ENCODE assay signal across 11 cellular contexts in genomic region chr5:14331377-14331776, GRCh38.
DNase-seq lines count a peak whose midpoint lies in the region; ATAC-seq and TF ChIP-seq lines count a peak whose summit lies in the region.
"Had no signal": no experiment of that assay in that cellular context is flagged by ENCODE, and none has a peak within 500 bp of the region (broad histone marks: within the 10 kb centered on the region; RNA-seq: fewer than 3 reads in every experiment).

No MANE protein-coding gene starts in this region.

- 97% methylated on average over 3 of the region's 3 CpGs for WGBS in hepatocyte (ENCODE audit: low lambda C conversion rate, missing lambda C conversion rate)

- peak; percentile 60 for ATAC-seq in GM21447 (IDR thresholded peaks at IDR 0.05; ENCODE audit: unreplicated experiment)
- ATAC-seq in HG03565 (IDR thresholded peaks at IDR 0.05; ENCODE audit: unreplicated experiment): peak; percentile 72
- ATAC-seq in effector memory CD8-positive, alpha-beta T cell (replicated peaks): peak; percentile 29

- H3K36me3 ChIP-seq in hepatocyte (replicated peaks; ENCODE audit: insufficient read depth, low read depth): no peaks in the 10 kb centered on the region

- H3K27ac Mint-ChIP-seq in effector memory CD8-positive, alpha-beta T cell: peak overlapping the region in 1 of 2 donors; percentile 14

- H3K36me3 Mint-ChIP-seq in effector memory CD8-positive, alpha-beta T cell (ENCODE audit: insufficient read depth): no peaks in the 10 kb centered on the region

- TF ChIP-seq CTCF in hepatocyte (IDR thresholded peaks at IDR 0.05; ENCODE audit: poor library complexity) (no peak), GM20000 (IDR thresholded peaks at IDR 0.05; ENCODE audit: extremely low read depth, missing control alignments) (no peak)

- no peaks in the 10 kb centered on the region for H3K27me3 ChIP-seq in hepatocyte

- no peaks in the 10 kb centered on the region for H3K4me1 ChIP-seq in hepatocyte (ENCODE audit: insufficient read depth)

- H4K20me1 ChIP-seq in hepatocyte (ENCODE audit: insufficient read depth, poor library complexity, severe bottlenecking): peaks cover 4% of the 10 kb centered on the region

- no peaks in the 10 kb centered on the region for H3K9me3 ChIP-seq in hepatocyte (ENCODE audit: low read depth)

- peak; percentile 80 for DNase-seq in GF-D8 (lab: John Stamatoyannopoulos, UW)
- DNase-seq in effector memory CD8-positive, alpha-beta T cell: no peak
- no peak for DNase-seq in G401 (ENCODE audit: low spot score)
- no peak for DNase-seq in hepatocyte (ENCODE audit: low spot score)
- DNase-seq in caudate nucleus (lab: John Stamatoyannopoulos, UW): no peak
- no peak for DNase-seq in GM20000 (ENCODE audit: low spot score)
- DNase-seq: aorta, EL, nephron progenitor cell had no signal

- H3K27ac ChIP-seq in hepatocyte (no peak overlapping the region), caudate nucleus (ENCODE audit: low read depth, low read length) (no peak overlapping the region)

- peaks cover 0 to 15% of the 10 kb centered on the region in 2 donors for H3K27me3 Mint-ChIP-seq in effector memory CD8-positive, alpha-beta T cell

- in situ Hi-C loops in G401 (cut with HindIII; ENCODE audit: low sequenced_read_pairs): no loop called here

- peaks cover 4 to 6% of the 10 kb centered on the region in 2 donors for H3K4me1 Mint-ChIP-seq in effector memory CD8-positive, alpha-beta T cell (ENCODE audit: low read depth in 2 of 2)

- no peaks in the 10 kb centered on the region for H3K79me2 ChIP-seq in hepatocyte

- no peaks in the 10 kb centered on the region for H3K9me3 Mint-ChIP-seq in effector memory CD8-positive, alpha-beta T cell
- H3K9me3 Mint-ChIP-seq: nephron progenitor cell had no signal

- no peak overlapping the region for H3K4me3 ChIP-seq in hepatocyte

- no peak overlapping the region for H3K4me2 ChIP-seq in hepatocyte

- H3K4me3 Mint-ChIP-seq in effector memory CD8-positive, alpha-beta T cell: no peak overlapping the region
- H3K4me3 Mint-ChIP-seq: nephron progenitor cell had no signal

- H3K9me2 ChIP-seq in hepatocyte (replicated peaks; ENCODE audit: insufficient read depth): no peaks in the 10 kb centered on the region

- no peak overlapping the region for H2AFZ ChIP-seq in hepatocyte
